Comparison of ENCODE assay signal across 8 cellular contexts in the genomic region with DNA sequence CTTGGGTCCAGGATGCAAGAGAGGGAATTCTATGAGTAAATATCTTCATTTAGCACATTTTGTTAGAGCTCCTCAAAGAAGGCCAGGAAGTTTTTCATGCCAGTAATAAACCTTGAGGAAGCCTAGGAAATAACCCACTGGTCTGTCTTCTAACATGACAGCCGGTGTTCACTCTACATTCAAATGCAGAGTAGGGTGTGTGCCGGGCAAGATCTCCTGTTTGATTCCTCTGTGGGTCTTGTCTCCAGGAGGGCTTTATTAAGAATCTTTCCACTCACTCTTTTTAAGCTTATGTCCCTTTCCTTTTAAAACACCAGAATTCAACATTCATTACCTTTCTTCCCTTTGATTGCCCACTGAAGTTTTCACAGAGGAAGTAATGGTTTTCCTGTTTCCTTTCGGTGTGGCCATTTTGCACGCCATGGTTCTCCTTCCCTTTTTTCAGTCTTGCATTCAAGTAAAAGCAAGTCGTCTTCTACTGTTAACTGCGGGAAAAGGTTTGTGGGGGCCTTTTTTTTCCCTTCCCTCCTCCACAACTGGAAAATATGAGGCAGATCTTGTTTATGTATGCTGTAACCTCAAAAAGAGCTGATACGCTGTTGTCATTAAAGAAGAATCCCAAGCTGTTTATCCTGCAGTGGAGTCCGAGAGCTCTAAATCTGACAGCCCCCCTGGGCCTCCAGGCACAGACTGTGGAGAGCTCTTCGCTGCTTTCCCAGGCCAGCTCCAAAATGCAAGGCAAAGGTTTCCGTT. TPM values are rescaled to one million over a fixed set of nuclear protein-coding genes. Genes with fewer than 3 reads are reported as not detected.
DNase-seq lines count a peak whose midpoint lies in the region; ATAC-seq and TF ChIP-seq lines count a peak whose summit lies in the region.

No MANE protein-coding gene starts in this region.

- TF ChIP-seq POLR2A in breast epithelium (IDR thresholded peaks at IDR 0.05): no peak

- H3K36me3 Mint-ChIP-seq in MCF 10A (ENCODE audit: insufficient read depth, unreplicated experiment): no peaks in the 10 kb centered on the region
- no peaks in the 10 kb centered on the region for H3K36me3 Mint-ChIP-seq in effector memory CD8-positive, alpha-beta T cell (ENCODE audit: insufficient read depth)
- no peaks in the 10 kb centered on the region for H3K36me3 Mint-ChIP-seq in naive thymus-derived CD8-positive, alpha-beta T cell

- DNase-seq in breast epithelium (ENCODE audit: low spot score in 2 of 2): no peak
- no peak for DNase-seq in MCF 10A (ENCODE audit: unreplicated experiment)
- DNase-seq in SIG-M5 (lab: John Stamatoyannopoulos, UW): peak; percentile 71
- no peak for DNase-seq in effector memory CD8-positive, alpha-beta T cell
- DNase-seq in naive thymus-derived CD8-positive, alpha-beta T cell: peak in 1 of 10 donors; percentile 10
- DNase-seq in GM19240 (ENCODE audit: insufficient read length, low spot score): no peak
- no peak for DNase-seq in ACHN

- in situ Hi-C loops in ACHN (cut with HindIII; ENCODE audit: low pct_ligation_motif_present, low pct_unique_long_range_greater_than_20kb, low sequenced_read_pairs): no loop called here

- BruUV-seq in MCF 10A (replicated peaks; lab: Mats Ljungman, UMichigan): no TSS peak

- H3K4me3 Mint-ChIP-seq in MCF 10A (ENCODE audit: unreplicated experiment): no peak overlapping the region
- peak overlapping the region; percentile 54 to 56 for H3K4me3 Mint-ChIP-seq in effector memory CD8-positive, alpha-beta T cell
- H3K4me3 Mint-ChIP-seq in naive thymus-derived CD8-positive, alpha-beta T cell: peak overlapping the region; percentile 37 to 82 (median 76)

- H3K27ac ChIP-seq in breast epithelium: peak overlapping the region; percentile 27 to 73

- H3K27ac Mint-ChIP-seq in MCF 10A (ENCODE audit: low read depth, unreplicated experiment): no peak overlapping the region
- peak overlapping the region in 1 of 2 donors; percentile 74 for H3K27ac Mint-ChIP-seq in effector memory CD8-positive, alpha-beta T cell
- peak overlapping the region in 5 of 10 donors; percentile 0 to 79 (median 25) for H3K27ac Mint-ChIP-seq in naive thymus-derived CD8-positive, alpha-beta T cell

- intact Hi-C loops in breast epithelium (cut with DNase I; ENCODE audit: low total_unique reads): no loop called here
- intact Hi-C loops in MCF 10A (cut with micrococcal nuclease): no loop called here

- POLR2A ChIA-PET in MCF 10A (lab: Yijun Ruan, JAX): interaction anchor here (0.7 to 1.9 kb wide), 3 partner anchors 12 to 751 kb away, joined by 3 to 4 read pairs (median 4); no protein-coding TSS in a partner anchor
- POLR2A ChIA-PET in naive thymus-derived CD8-positive, alpha-beta T cell (lab: Charles Lee): interaction anchor here (0.5 to 0.6 kb wide), 2 partner anchors 100 to 242 kb away, joined by 3 to 4 read pairs; no protein-coding TSS in a partner anchor

- H3K4me1 ChIP-seq in breast epithelium: no peaks in the 10 kb centered on the region

- peak overlapping the region in 1 of 3 donors; percentile 9 for H3K4me3 ChIP-seq in breast epithelium

- H3K27me3 Mint-ChIP-seq in MCF 10A (ENCODE audit: insufficient read depth, unreplicated experiment): no peaks in the 10 kb centered on the region
- H3K27me3 Mint-ChIP-seq in effector memory CD8-positive, alpha-beta T cell: no peaks in the 10 kb centered on the region
- no peaks in the 10 kb centered on the region for H3K27me3 Mint-ChIP-seq in naive thymus-derived CD8-positive, alpha-beta T cell

- H3K36me3 ChIP-seq in breast epithelium: no peaks in the 10 kb centered on the region

- no peaks in the 10 kb centered on the region for H3K9me3 ChIP-seq in breast epithelium

- H3K4me1 Mint-ChIP-seq in MCF 10A (ENCODE audit: insufficient read depth, unreplicated experiment): peaks cover 7% of the 10 kb centered on the region
- peaks cover 26 to 28% of the 10 kb centered on the region in 2 donors for H3K4me1 Mint-ChIP-seq in effector memory CD8-positive, alpha-beta T cell (ENCODE audit: low read depth in 2 of 2)
- H3K4me1 Mint-ChIP-seq in naive thymus-derived CD8-positive, alpha-beta T cell: peaks cover 23 to 58% (median 50%) of the 10 kb centered on the region in 4 donors

- TF ChIP-seq CTCF in breast epithelium (IDR thresholded peaks at IDR 0.05) (no peak), MCF 10A (IDR thresholded peaks at IDR 0.05; ENCODE audit: unreplicated experiment) (no peak)

- no peaks in the 10 kb centered on the region for H3K27me3 ChIP-seq in breast epithelium

- no peaks in the 10 kb centered on the region for H3K9me3 Mint-ChIP-seq in MCF 10A (ENCODE audit: unreplicated experiment)
- no peaks in the 10 kb centered on the region for H3K9me3 Mint-ChIP-seq in effector memory CD8-positive, alpha-beta T cell
- no peaks in the 10 kb centered on the region for H3K9me3 Mint-ChIP-seq in naive thymus-derived CD8-positive, alpha-beta T cell

- no peak for ATAC-seq in effector memory CD8-positive, alpha-beta T cell (replicated peaks)
- ATAC-seq in naive thymus-derived CD8-positive, alpha-beta T cell: no peak
- no peak for ATAC-seq in HG02623 (IDR thresholded peaks at IDR 0.05; ENCODE audit: unreplicated experiment)

- CTCF ChIA-PET in MCF 10A (lab: Yijun Ruan, JAX): interaction anchor here (0.5 to 2.5 kb wide), 9 partner anchors 17 to 991 kb away, joined by 3 to 9 read pairs (median 3); no protein-coding TSS in a partner anchor

RNA-seq across cellular contexts. Expression of gene FILIP1L, which starts 40.6 kb away (rescaled TPM):
- total RNA-seq in breast epithelium: 10 to 100 TPM; 19.8 to 23.7 (median 23.3) TPM
- 1.3 and 2.4 TPM in 2 replicates for total RNA-seq in MCF 10A (2022)
- under 1 TPM in 1 of 2 experiments, not detected in 1; 0.14 TPM for total RNA-seq in naive thymus-derived CD8-positive, alpha-beta T cell
- under 1 TPM; 0.29 to 0.41 (median 0.32) TPM for polyA plus RNA-seq in naive thymus-derived CD8-positive, alpha-beta T cell
